14 cellular contexts compared by ENCODE assay signal in genomic region chr10:103609231-103610082, GRCh38.
"Had no signal": no experiment of that assay in that cellular context is flagged by ENCODE, and none has a peak within 500 bp of the region (broad histone marks: within the 10 kb centered on the region; RNA-seq: fewer than 3 reads in every experiment).

No MANE protein-coding gene starts in this region.

- DNase-seq: activated CD4-positive, alpha-beta T cell treated with anti-CD3 and anti-CD28 coated beads, Interleukin-2, amount 50 U/mL, for 1 hour; activated CD8-positive, alpha-beta memory T cell treated with anti-CD3 and anti-CD28 coated beads for 24 hours; activated gamma-delta T cell treated with Interleukin-2 at 50 U/mL for 16 hours; effector memory CD8-positive, alpha-beta T cell; mucosa of descending colon; naive thymus-derived CD8-positive, alpha-beta T cell; stimulated activated CD4-positive, alpha-beta T cell treated with anti-CD3 and anti-CD28 coated beads, Interleukin-1b, Interleukin-23, amount 100 ng/mL, for 48 hours had no signal

- H3K9me3 Mint-ChIP-seq: dendritic cell treated with granulocyte-macrophage colony-stimulating factor and Interleukin-4, amounts not matched to agents 40 ng/mL and 50 ng/mL, for 4 days; effector memory CD8-positive, alpha-beta T cell; naive thymus-derived CD8-positive, alpha-beta T cell had no signal

- H3K9me3 ChIP-seq: breast epithelium, mucosa of descending colon, thoracic aorta had no signal

- H3K27me3 Mint-ChIP-seq: activated naive CD8-positive, alpha-beta T cell; dendritic cell treated with granulocyte-macrophage colony-stimulating factor and Interleukin-4, amounts not matched to agents 40 ng/mL and 50 ng/mL, for 4 days; effector memory CD8-positive, alpha-beta T cell; naive thymus-derived CD8-positive, alpha-beta T cell had no signal

- H3K36me3 ChIP-seq: breast epithelium had no signal

- ATAC-seq: activated CD4-positive, CD25-positive, alpha-beta regulatory T cell treated with anti-CD3 and anti-CD28 coated beads, Interleukin-2, amount 50 U/mL, for 24 hours; effector memory CD8-positive, alpha-beta T cell; left lobe of liver; mucosa of descending colon; naive thymus-derived CD8-positive, alpha-beta T cell had no signal

- H3K27me3 ChIP-seq: breast epithelium had no signal

- H3K4me1 ChIP-seq: breast epithelium had no signal

- H3K27ac Mint-ChIP-seq: activated naive CD8-positive, alpha-beta T cell; dendritic cell treated with granulocyte-macrophage colony-stimulating factor and Interleukin-4, amounts not matched to agents 40 ng/mL and 50 ng/mL, for 4 days had no signal

- H3K27ac ChIP-seq: epithelial cell of prostate, thoracic aorta had no signal

- H3K4me3 ChIP-seq: breast epithelium, mucosa of descending colon, thoracic aorta had no signal

- H3K4me3 Mint-ChIP-seq: activated naive CD8-positive, alpha-beta T cell; dendritic cell treated with granulocyte-macrophage colony-stimulating factor and Interleukin-4, amounts not matched to agents 40 ng/mL and 50 ng/mL, for 4 days; effector memory CD8-positive, alpha-beta T cell; naive thymus-derived CD8-positive, alpha-beta T cell had no signal

- H3K4me1 Mint-ChIP-seq: naive thymus-derived CD8-positive, alpha-beta T cell had no signal
